Comparison of ENCODE assay signal across 8 cellular contexts in genomic region chr18:27605107-27605834, GRCh38.
DNase-seq lines count a peak whose midpoint lies in the region; ATAC-seq, FAIRE-seq and TF ChIP-seq lines count a peak whose summit lies in the region.

No MANE protein-coding gene starts in this region.

- TF ChIP-seq EP300 in neural cell (conservative IDR thresholded peaks at IDR 0.05; ENCODE audit: poor library complexity, severe bottlenecking): no peak

- no peak overlapping the region for H3K27ac ChIP-seq in neural cell (ENCODE audit: low read length)

- H3K9ac ChIP-seq in neural cell (ENCODE audit: low read length): no peak overlapping the region

- H3F3A ChIP-seq in neural cell (ENCODE audit: insufficient read depth, low read length, poor library complexity, severe bottlenecking): no peaks in the 10 kb centered on the region

- H2AFZ ChIP-seq in neural cell (ENCODE audit: low read depth, low read length): no peak overlapping the region

- no peaks in the 10 kb centered on the region for H3K27me3 ChIP-seq in BE2C
- H3K27me3 ChIP-seq in neural cell (ENCODE audit: insufficient read depth, low read depth, low read length): no peaks in the 10 kb centered on the region

- H3K36me3 ChIP-seq in BE2C (no peaks in the 10 kb centered on the region), neural cell (ENCODE audit: insufficient read depth, low read length) (no peaks in the 10 kb centered on the region)

- H3K9me3 ChIP-seq in BE2C: no peaks in the 10 kb centered on the region
- H3K9me3 ChIP-seq in neural cell (ENCODE audit: low read length): no peaks in the 10 kb centered on the region

- H4K20me1 ChIP-seq in neural cell (ENCODE audit: insufficient read depth): no peaks in the 10 kb centered on the region

- peak; percentile 96 for TF ChIP-seq RAD21 in neural cell (conservative IDR thresholded peaks at IDR 0.05)

- DNase-seq in BE2C (peak; percentile 66), GM18507 (ENCODE audit: extremely low spot score, insufficient read length, low read depth) (no peak), NCI-H1694 treated with DMSO at 0.1 percent for 48 hours (lab: John Stamatoyannopoulos, UW) (peak; percentile 70), SW 1271 (lab: John Stamatoyannopoulos, UW) (peak; percentile 5 to 64), fibroblast of pulmonary artery (ENCODE audit: low read depth) (peak; percentile 87)

- H3K9me2 ChIP-seq in neural cell (ENCODE audit: insufficient read depth, low read length): no peaks in the 10 kb centered on the region

- H3K79me2 ChIP-seq in neural cell (replicated peaks; ENCODE audit: insufficient read depth, low read length): no peaks in the 10 kb centered on the region

- ATAC-seq in HG03025 (IDR thresholded peaks at IDR 0.05; ENCODE audit: low FRiP score, unreplicated experiment) (peak; percentile 91), HG02973 (IDR thresholded peaks at IDR 0.05; ENCODE audit: unreplicated experiment) (no peak)

- H3K4me1 ChIP-seq in BE2C: peaks cover 5% of the 10 kb centered on the region

- FAIRE-seq in GM18507 (lab: Jason Lieb, UNC): peak; percentile 81

- TF ChIP-seq CTCF in BE2C (IDR thresholded peaks at IDR 0.05; ENCODE audit: low read depth, low read length) (peak; percentile 73), fibroblast of pulmonary artery (IDR thresholded peaks at IDR 0.05; ENCODE audit: low read length, missing control alignments) (peak; percentile 91), neural cell (IDR thresholded peaks at IDR 0.05; ENCODE audit: poor library complexity, severe bottlenecking) (peak; percentile 94)

- H3K4me2 ChIP-seq in neural cell (ENCODE audit: low read length): no peak overlapping the region

- H3K4me3 ChIP-seq in BE2C (ENCODE audit: low read depth, low read length) (no peak overlapping the region), fibroblast of pulmonary artery (replicated peaks; ENCODE audit: low read depth, low read length) (no peak overlapping the region), neural cell (ENCODE audit: low read length) (no peak overlapping the region)

TF ChIP-seq in neural cell, 6 proteins besides CTCF, POLR2A, EP300 and RAD21:
- TF ChIP-seq TAF1 (IDR thresholded peaks at IDR 0.05; ENCODE audit: low read depth) (no peak), EZH2 (IDR thresholded peaks at IDR 0.05; ENCODE audit: borderline replicate concordance, insufficient read depth, low read length, poor library complexity, severe bottlenecking) (no peak), SMC3 (conservative IDR thresholded peaks at IDR 0.05; ENCODE audit: poor library complexity) (peak; percentile 94), MXI1 (conservative IDR thresholded peaks at IDR 0.05; ENCODE audit: poor library complexity, severe bottlenecking) (no peak), POLR2AphosphoS5 (IDR thresholded peaks at IDR 0.05) (no peak), REST (IDR thresholded peaks at IDR 0.05; ENCODE audit: borderline replicate concordance) (no peak)
